ENCODE assay signal across 8 cellular contexts in genomic region chr11:128521697-128522062, GRCh38.
DNase-seq lines count a peak whose midpoint lies in the region; ATAC-seq, FAIRE-seq and TF ChIP-seq lines count a peak whose summit lies in the region.

No MANE protein-coding gene starts in this region.

- H3K4me1 Mint-ChIP-seq in astrocyte (ENCODE audit: low read depth, unreplicated experiment): peaks cover 55% of the 10 kb centered on the region

- TF ChIP-seq CTCF in AG10803 (conservative IDR thresholded peaks at IDR 0.05; ENCODE audit: low read length) (no peak), astrocyte (IDR thresholded peaks at IDR 0.05; ENCODE audit: insufficient read depth, low read depth, low read length) (no peak), kidney (IDR thresholded peaks at IDR 0.05; ENCODE audit: borderline replicate concordance, extremely low read depth, insufficient read depth) (no peak)

- H3K36me3 ChIP-seq in astrocyte (ENCODE audit: insufficient read depth, low read length) (no peaks in the 10 kb centered on the region), kidney (ENCODE audit: control insufficient read depth in 1 of 2, insufficient read depth in 2 of 2, low read length in 2 of 2) (no peaks in the 10 kb centered on the region)

- peaks cover 2% of the 10 kb centered on the region for H3K36me3 Mint-ChIP-seq in astrocyte (ENCODE audit: low read depth, unreplicated experiment)

- H3K27me3 Mint-ChIP-seq in astrocyte (ENCODE audit: low read depth, unreplicated experiment): no peaks in the 10 kb centered on the region

- H3K4me3 ChIP-seq in AG10803 (ENCODE audit: low read length) (peak overlapping the region; percentile 91), astrocyte (ENCODE audit: insufficient read depth, low read depth, low read length) (peak overlapping the region; percentile 94), kidney (ENCODE audit: low read length in 2 of 2) (peak overlapping the region; percentile 69 to 85)

- ATAC-seq in HG02938 (IDR thresholded peaks at IDR 0.05; ENCODE audit: unreplicated experiment) (peak; percentile 6), HG03342 (IDR thresholded peaks at IDR 0.05; ENCODE audit: unreplicated experiment) (no peak), GM18909 (IDR thresholded peaks at IDR 0.05; ENCODE audit: poor library complexity, unreplicated experiment) (no peak)

- peaks cover 47% of the 10 kb centered on the region for H4K20me1 ChIP-seq in astrocyte (ENCODE audit: insufficient read depth, low read length)

- no peak for FAIRE-seq in astrocyte (lab: Jason Lieb, UNC)
- no peak for FAIRE-seq in kidney (lab: Jason Lieb, UNC)

- H3K9me3 Mint-ChIP-seq in astrocyte (ENCODE audit: unreplicated experiment): no peaks in the 10 kb centered on the region

- H2AFZ ChIP-seq in astrocyte (ENCODE audit: low read depth, low read length): no peak overlapping the region

- intact Hi-C loops in kidney (cut with DNase I): no loop called here

- no peaks in the 10 kb centered on the region for H3K27me3 ChIP-seq in astrocyte (ENCODE audit: insufficient read depth, low read length)

- H3K9me3 ChIP-seq in astrocyte (ENCODE audit: insufficient read depth, low read depth, low read length) (no peaks in the 10 kb centered on the region), kidney (ENCODE audit: control insufficient read depth in 1 of 2, low read length in 2 of 2) (no peaks in the 10 kb centered on the region)

- H3K4me1 ChIP-seq in astrocyte (ENCODE audit: insufficient read depth, low read length): peaks cover 68% of the 10 kb centered on the region
- H3K4me1 ChIP-seq in kidney (ENCODE audit: control insufficient read depth in 1 of 2, insufficient read depth in 1 of 2, low read depth in 1 of 2, low read length in 2 of 2): peaks cover 18 to 25% of the 10 kb centered on the region in 2 donors

- DNase-seq in AG10803 (ENCODE audit: low read depth) (no peak), astrocyte (ENCODE audit: low read depth) (no peak), kidney (peak; percentile 84), inferior parietal cortex (ENCODE audit: extremely low spot score) (no peak)

- peak overlapping the region; percentile 92 for H3K4me2 ChIP-seq in astrocyte (ENCODE audit: low read length)

- H3K4me3 Mint-ChIP-seq in astrocyte (ENCODE audit: unreplicated experiment): peak overlapping the region; percentile 90

- H3K9ac ChIP-seq in astrocyte (ENCODE audit: low read length) (peak overlapping the region; percentile 100), kidney (ENCODE audit: low read length in 2 of 2) (peak overlapping the region; percentile 86 to 92)

- H3K27ac Mint-ChIP-seq in astrocyte (ENCODE audit: unreplicated experiment): peak overlapping the region; percentile 95

- H3K79me2 ChIP-seq in astrocyte (ENCODE audit: insufficient read depth, low read length): peaks cover 54% of the 10 kb centered on the region

- H3K27ac ChIP-seq in astrocyte (ENCODE audit: low read depth, low read length) (peak overlapping the region; percentile 98), kidney (ENCODE audit: low read depth in 2 of 2, low read length in 2 of 2) (peak overlapping the region; percentile 91 to 93), temporal lobe (ENCODE audit: low read depth, low read length) (peak overlapping the region; percentile 78)
